In the genomic region with DNA sequence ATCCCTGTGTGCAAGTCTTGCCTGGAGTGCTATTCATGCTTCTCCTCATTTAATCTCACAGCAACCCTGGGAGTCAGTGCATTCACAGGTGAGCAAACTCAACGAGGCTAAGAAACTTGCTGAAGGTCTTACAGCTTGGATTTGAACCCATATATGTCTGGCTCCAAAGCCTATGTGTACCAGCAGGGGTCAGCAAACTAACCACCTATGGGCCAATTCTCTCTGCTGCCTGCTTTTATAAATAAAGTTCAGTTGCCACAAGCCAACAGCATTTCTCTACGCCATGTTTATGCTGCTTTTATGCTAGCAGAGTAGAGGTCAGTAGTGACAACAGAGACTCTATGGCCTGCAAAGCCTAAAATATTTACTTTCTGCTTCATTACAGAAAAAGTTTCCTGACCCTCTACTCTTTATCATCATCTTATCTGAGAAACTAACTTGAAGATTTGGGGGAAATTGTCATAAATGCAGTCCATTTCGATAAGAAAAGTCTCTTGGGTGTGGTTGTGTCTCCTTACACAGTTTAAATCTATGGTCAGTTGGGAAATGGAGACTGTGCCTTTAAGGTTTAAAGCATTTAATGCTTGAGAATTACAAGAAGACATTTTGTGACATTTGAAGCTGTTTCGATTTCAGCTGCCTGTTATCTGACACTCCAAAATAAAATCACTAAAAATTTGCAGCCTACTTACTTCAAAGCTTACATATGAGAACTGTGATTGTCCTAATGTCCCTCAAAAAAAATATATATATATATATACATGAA, we compare ENCODE assay signal across 8 cellular contexts.
DNase-seq lines count a peak whose midpoint lies in the region; ATAC-seq and TF ChIP-seq lines count a peak whose summit lies in the region.

No MANE protein-coding gene starts in this region.

- no peaks in the 10 kb centered on the region for H4K20me1 ChIP-seq in smooth muscle cell (ENCODE audit: low read depth)

- no peak for DNase-seq in heart left ventricle
- no peak for DNase-seq in left ventricle myocardium superior
- DNase-seq in HCEC 1CT = peak; percentile 72
- peak; percentile 58 for DNase-seq in NCI-H69 (lab: John Stamatoyannopoulos, UW)
- peak; percentile 48 to 64 for DNase-seq in erythroblast (lab: John Stamatoyannopoulos, UW)
- no peak for DNase-seq in smooth muscle cell (lab: John Stamatoyannopoulos, UW; ENCODE audit: unreplicated experiment)
- no peak for DNase-seq in activated T-cell treated with anti-CD3 and anti-CD28 coated beads, Interleukin-2, amount 50 U/mL, for 1 hour
- no peak for DNase-seq in T1000 (lab: John Stamatoyannopoulos, UW)

- TF ChIP-seq POLR2A in heart left ventricle (IDR thresholded peaks at IDR 0.05) (no peak), erythroblast (IDR thresholded peaks at IDR 0.05; ENCODE audit: low read length) (no peak)

- H3K4me1 ChIP-seq in heart left ventricle (peaks cover 0 to 7% (median 0%) of the 10 kb centered on the region in 12 donors), smooth muscle cell (ENCODE audit: low read depth) (no peaks in the 10 kb centered on the region)

- H3K27me3 ChIP-seq in heart left ventricle (no peaks in the 10 kb centered on the region), smooth muscle cell (ENCODE audit: low read depth) (peaks cover 3% of the 10 kb centered on the region)

- no peaks in the 10 kb centered on the region for H3K79me2 ChIP-seq in smooth muscle cell (ENCODE audit: low read depth)

- no peak overlapping the region for H3K4me3 ChIP-seq in heart left ventricle
- H3K4me3 ChIP-seq in smooth muscle cell = no peak overlapping the region

- H3K4me2 ChIP-seq in smooth muscle cell = no peak overlapping the region

- H3K27ac ChIP-seq in heart left ventricle (no peak overlapping the region), smooth muscle cell (ENCODE audit: low read depth) (no peak overlapping the region)

- 62 to 71% (median 67%) methylated on average over 4 of the region's 4 CpGs for WGBS in heart left ventricle, 4 donors
- 72% methylated on average over 4 of the region's 4 CpGs for WGBS in smooth muscle cell (ENCODE audit: low lambda C conversion rate)

- H3F3A ChIP-seq in smooth muscle cell (ENCODE audit: low read depth) = no peaks in the 10 kb centered on the region

- H3K9ac ChIP-seq in smooth muscle cell (ENCODE audit: low read depth) = no peak overlapping the region

- intact Hi-C loops in heart left ventricle (cut with DNase I) = loop anchor here in 1 of 10 donors (5.0 to 10.0 kb wide), 2 partner anchors 350 to 417 kb away; no protein-coding TSS in a partner anchor
- intact Hi-C loops in left ventricle myocardium superior (cut with micrococcal nuclease) = no loop called here

- H3K36me3 ChIP-seq in heart left ventricle (no peaks in the 10 kb centered on the region), smooth muscle cell (ENCODE audit: low read depth) (no peaks in the 10 kb centered on the region)

- no peak for ATAC-seq in heart left ventricle
- no peak for ATAC-seq in left ventricle myocardium superior

- H2AFZ ChIP-seq in smooth muscle cell (ENCODE audit: low read depth) = no peak overlapping the region

- TF ChIP-seq CTCF in heart left ventricle (IDR thresholded peaks at IDR 0.05) (peak in 11 of 12 donors; percentile 18 to 51 (median 36)), smooth muscle cell (IDR thresholded peaks at IDR 0.05; ENCODE audit: borderline replicate concordance, insufficient read depth, poor library complexity, severe bottlenecking) (peak; percentile 42)

- H3K9me3 ChIP-seq in heart left ventricle (no peaks in the 10 kb centered on the region), smooth muscle cell (replicated peaks; ENCODE audit: low read depth) (no peaks in the 10 kb centered on the region)

Comparison
In these comparisons a context has a peak if more than half of its experiments do, and no peak if none do; other contexts are left out.
1. DNase-seq: peak in HCEC 1CT (single experiment), NCI-H69 (single experiment) and erythroblast (2 of 2); none in heart left ventricle (0 of 5), left ventricle myocardium superior (single experiment), smooth muscle cell (single experiment), activated T-cell treated with anti-CD3 and anti-CD28 coated beads, Interleukin-2, amount 50 U/mL, for 1 hour (single experiment) and T1000 (single experiment).